ENCODE assay signal across 11 cellular contexts in genomic region chr11:7251487-7251835, GRCh38. TPM values are rescaled to one million over a fixed set of nuclear protein-coding genes. Genes with fewer than 3 reads are reported as not detected.
A peak's percentile ranks its signal among the peaks of the same experiment; 100 is the strongest.
DNase-seq lines count a peak whose midpoint lies in the region; ATAC-seq and TF ChIP-seq lines count a peak whose summit lies in the region.
"Had no signal": no experiment of that assay in that cellular context is flagged by ENCODE, and none has a peak within 500 bp of the region (broad histone marks: within the 10 kb centered on the region; RNA-seq: fewer than 3 reads in every experiment).

No MANE protein-coding gene starts in this region.

- no peaks in the 10 kb centered on the region for H3K79me1 ChIP-seq in neuronal stem cell (ENCODE audit: low read depth, low read length)

- 3 to 9% (median 5%) methylated on average over 8 to 28 of the region's 28 CpGs for WGBS in heart left ventricle, 4 donors
- no CpG with 5 or more reads among the region's 28 CpGs for WGBS in neuronal stem cell (ENCODE audit: extremely low coverage in 2 of 2, insufficient read length in 2 of 2, insufficient replicate concordance in 1 of 2), 2 donors

- no peak for TF ChIP-seq POLR2A in heart left ventricle (IDR thresholded peaks at IDR 0.05)
- TF ChIP-seq POLR2A in uterus (IDR thresholded peaks at IDR 0.05): no peak

- H4K8ac ChIP-seq in neuronal stem cell (ENCODE audit: low read depth, low read length): no peak overlapping the region

- peak overlapping the region; percentile 99 for H2AFZ ChIP-seq in neuronal stem cell (ENCODE audit: low read length)

- H2BK15ac ChIP-seq in neuronal stem cell (ENCODE audit: low read length): peak overlapping the region; percentile 72

- H3K27me3 ChIP-seq in heart left ventricle: peaks cover 0 to 41% (median 16%) of the 10 kb centered on the region in 9 donors
- H3K27me3 ChIP-seq in neuronal stem cell (ENCODE audit: control insufficient read depth in 3 of 3, insufficient read depth in 3 of 3, low read depth in 1 of 3, low read length in 3 of 3): peaks cover 0 to 65% (median 18%) of the 10 kb centered on the region in 3 experiments
- H3K27me3 ChIP-seq in uterus: no peaks in the 10 kb centered on the region
- H3K27me3 ChIP-seq: BLaER1 treated with 17β-estradiol and CSF1 and Interleukin-3, amounts not matched to agents 10 nM and 100 nM had no signal

- no peak overlapping the region for H2BK120ac ChIP-seq in neuronal stem cell (ENCODE audit: low read depth, low read length)

- H3K4me3 ChIP-seq in heart left ventricle (peak overlapping the region; percentile 14 to 64 (median 54)), fibroblast of villous mesenchyme (ENCODE audit: low read depth, low read length) (peak overlapping the region; percentile 47), neuronal stem cell (ENCODE audit: low read length in 2 of 2) (peak overlapping the region; percentile 48 to 93), uterus (peak overlapping the region; percentile 16 to 33)
- H3K4me3 ChIP-seq: BLaER1 treated with 17β-estradiol and CSF1 and Interleukin-3, amounts not matched to agents 10 nM and 100 nM had no signal

- no peak overlapping the region for H2AK5ac ChIP-seq in neuronal stem cell (ENCODE audit: low read depth, low read length)

- H3K4me1 ChIP-seq in heart left ventricle (peaks cover 0 to 18% (median 8%) of the 10 kb centered on the region in 12 donors), neuronal stem cell (ENCODE audit: control insufficient read depth in 2 of 2, insufficient read depth in 1 of 2, low read depth in 1 of 2, low read length in 2 of 2) (peaks cover 0 to 6% of the 10 kb centered on the region in 2 donors), uterus (peaks cover 0 to 3% of the 10 kb centered on the region in 2 donors)
- H3K4me1 ChIP-seq: BLaER1 treated with 17β-estradiol and CSF1 and Interleukin-3, amounts not matched to agents 10 nM and 100 nM had no signal

- no peak overlapping the region for H2BK12ac ChIP-seq in neuronal stem cell (ENCODE audit: low read length)

- H3K9ac ChIP-seq in neuronal stem cell (ENCODE audit: low read depth, low read length, poor library complexity): no peak overlapping the region
- H3K9ac ChIP-seq: BLaER1 treated with 17β-estradiol and CSF1 and Interleukin-3, amounts not matched to agents 10 nM and 100 nM had no signal

- H3K14ac ChIP-seq in neuronal stem cell (ENCODE audit: low read length): no peak overlapping the region

- H3K4me2 ChIP-seq in neuronal stem cell (ENCODE audit: insufficient read depth, low read length, poor library complexity, severe bottlenecking): peak overlapping the region; percentile 100
- H3K4me2 ChIP-seq: BLaER1 treated with 17β-estradiol and CSF1 and Interleukin-3, amounts not matched to agents 10 nM and 100 nM had no signal

- H3K27ac ChIP-seq in heart left ventricle: peak overlapping the region in 1 of 12 donors; percentile 52
- no peak overlapping the region for H3K27ac ChIP-seq in neuronal stem cell (replicated peaks; ENCODE audit: low read length)
- H3K27ac ChIP-seq in uterus: no peak overlapping the region
- H3K27ac ChIP-seq: BLaER1 treated with 17β-estradiol and CSF1 and Interleukin-3, amounts not matched to agents 10 nM and 100 nM had no signal

- H3K23ac ChIP-seq in neuronal stem cell (ENCODE audit: low read depth, low read length, poor library complexity): no peak overlapping the region

- H3K18ac ChIP-seq in neuronal stem cell (ENCODE audit: low read length): peak overlapping the region; percentile 5

- intact Hi-C loops in heart left ventricle (cut with DNase I): no loop called here
- intact Hi-C loops in cardiac septum (cut with DNase I): no loop called here
- intact Hi-C loops in uterus (cut with DNase I; ENCODE audit: low total_unique reads): no loop called here

- no peak for DNase-seq in heart left ventricle
- no peak for DNase-seq in cardiac septum (ENCODE audit: low spot score)
- DNase-seq in fibroblast of villous mesenchyme (ENCODE audit: low read depth): no peak
- peak; percentile 8 for DNase-seq in neuronal stem cell (ENCODE audit: low spot score)
- DNase-seq in uterus: no peak
- DNase-seq in globus pallidus (ENCODE audit: low spot score): no peak
- no peak for DNase-seq in DMS79 (lab: John Stamatoyannopoulos, UW)
- DNase-seq: activated gamma-delta T cell treated with Interleukin-2 at 50 U/mL for 16 hours had no signal

- H2BK5ac ChIP-seq in neuronal stem cell (ENCODE audit: low read length): no peak overlapping the region

- H3K4ac ChIP-seq in neuronal stem cell (ENCODE audit: low read length): no peak overlapping the region

- H4K91ac ChIP-seq in neuronal stem cell (ENCODE audit: low read depth, low read length, poor library complexity): no peak overlapping the region

- H3K9me3 ChIP-seq in heart left ventricle (peaks cover 0 to 11% (median 0%) of the 10 kb centered on the region in 12 donors), neuronal stem cell (replicated peaks in 1 of 2; ENCODE audit: control insufficient read depth in 2 of 2, insufficient read depth in 1 of 2, low read depth in 1 of 2, low read length in 2 of 2) (no peaks in the 10 kb centered on the region), uterus (no peaks in the 10 kb centered on the region)

- TF ChIP-seq CTCF in heart left ventricle (IDR thresholded peaks at IDR 0.05) (no peak), fibroblast of villous mesenchyme (IDR thresholded peaks at IDR 0.05; ENCODE audit: insufficient read depth, low read depth, low read length) (no peak), uterus (IDR thresholded peaks at IDR 0.05) (no peak)

- ATAC-seq in heart left ventricle: no peak
- ATAC-seq in GM18502 (IDR thresholded peaks at IDR 0.05; ENCODE audit: poor library complexity, unreplicated experiment): no peak

- H3K36me3 ChIP-seq in heart left ventricle (no peaks in the 10 kb centered on the region), neuronal stem cell (replicated peaks in 1 of 2; ENCODE audit: control insufficient read depth in 2 of 2, insufficient read depth in 2 of 2, low read length in 2 of 2) (no peaks in the 10 kb centered on the region), uterus (no peaks in the 10 kb centered on the region)
- H3K36me3 ChIP-seq: BLaER1 treated with 17β-estradiol and CSF1 and Interleukin-3, amounts not matched to agents 10 nM and 100 nM had no signal

RNA-seq across cellular contexts. Expression of gene SYT9, which starts 0.2 kb away (rescaled TPM):
- 1 to 10 TPM in 1 of 9 donors, under 1 TPM in 6, not detected in 2; 0.09 to 1.4 (median 0.37) TPM for total RNA-seq in heart left ventricle
- polyA plus RNA-seq in heart left ventricle: under 1 TPM; 0.04 TPM
- total RNA-seq in cardiac septum: 0.92 TPM
- under 0.01 TPM in 2 replicates for total RNA-seq in fibroblast of villous mesenchyme
- 4.5 TPM for polyA plus RNA-seq in neuronal stem cell (2013, experiment 1 of 2)
- 4.4 TPM for polyA plus RNA-seq in neuronal stem cell (2013, experiment 2 of 2)
- total RNA-seq in uterus: 1 to 10 TPM in 2 of 4 donors, under 1 TPM in 1, not detected in 1; 0.29 to 5.8 (median 3.0) TPM
- total RNA-seq: subcutaneous adipose tissue had no signal
